Comparison of ENCODE assay signal across 9 cellular contexts in the genomic region with DNA sequence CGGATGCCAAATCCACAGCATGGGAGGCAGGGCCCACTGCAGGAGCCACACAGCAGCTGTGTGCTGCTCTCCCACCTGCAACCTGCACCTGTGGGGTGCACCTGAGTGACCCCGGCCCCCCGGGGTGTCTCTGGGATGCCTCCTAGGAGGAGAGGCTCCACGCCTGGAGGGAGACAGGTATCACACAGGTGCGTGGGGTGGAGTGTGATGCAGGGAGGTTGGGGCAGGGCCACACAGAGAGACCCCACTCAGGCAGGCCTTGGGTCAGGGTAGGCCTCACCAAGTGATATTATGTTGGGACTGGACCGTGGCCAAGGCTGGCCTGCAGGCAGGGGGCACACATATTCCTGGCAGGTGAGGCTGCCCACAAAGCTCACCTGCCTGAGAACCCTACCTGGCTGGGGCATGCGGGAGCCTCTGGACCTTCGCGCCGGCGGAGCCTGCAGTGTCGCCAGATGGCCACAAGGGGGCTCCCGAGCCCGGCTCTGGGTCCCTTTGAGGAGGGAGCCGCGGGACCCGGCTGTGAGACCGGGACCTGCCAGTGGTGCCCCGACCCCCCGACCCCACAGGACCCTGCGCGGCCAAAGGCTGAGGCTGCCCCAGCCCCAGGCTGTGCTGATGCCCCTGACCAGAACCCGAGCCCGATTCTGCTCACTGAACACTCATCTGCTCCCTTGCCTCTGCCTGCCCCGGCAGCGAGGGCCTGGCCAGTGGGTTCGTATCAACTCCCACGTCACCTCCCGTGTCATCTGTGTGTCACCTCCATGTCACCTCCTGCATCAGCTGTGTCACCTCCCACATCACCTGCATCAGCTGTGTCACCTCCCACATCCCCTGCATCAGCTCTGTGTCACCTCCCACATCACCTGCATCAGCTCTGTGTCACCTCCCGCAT. TPM values are rescaled to one million over a fixed set of nuclear protein-coding genes. Genes with fewer than 3 reads are reported as not detected.
A peak's percentile ranks its signal among the peaks of the same experiment; 100 is the strongest.
DNase-seq lines count a peak whose midpoint lies in the region; ATAC-seq, FAIRE-seq and TF ChIP-seq lines count a peak whose summit lies in the region.
"Had no signal": no experiment of that assay in that cellular context is flagged by ENCODE, and none has a peak within 500 bp of the region (broad histone marks: within the 10 kb centered on the region; RNA-seq: fewer than 3 reads in every experiment).

No MANE protein-coding gene starts in this region.

- H3K9me3 ChIP-seq in H1 (ENCODE audit: insufficient read depth in 2 of 2, low read depth in 1 of 2, low read length in 1 of 2) = peaks cover 18 to 84% of the 10 kb centered on the region in 2 experiments; a peak in 3 of 4 replicates

- no peak overlapping the region for H2BK12ac ChIP-seq in H1 (ENCODE audit: low read depth, low read length)

- H2BK120ac ChIP-seq in H1 (replicated peaks; ENCODE audit: low read depth, low read length) = no peak overlapping the region

- peaks cover 0 to 4% (median under 1%) of the 10 kb centered on the region in 9 donors for H3K9me3 Mint-ChIP-seq in naive thymus-derived CD8-positive, alpha-beta T cell

- no peak overlapping the region for H2BK20ac ChIP-seq in H1 (ENCODE audit: low read length)

- H3K4me1 ChIP-seq in H1 (replicated peaks in 1 of 4; ENCODE audit: control insufficient read depth in 3 of 4, insufficient read depth in 4 of 4, low read length in 3 of 4) = no peaks in the 10 kb centered on the region

- H3K9ac ChIP-seq in H1 (replicated peaks in 1 of 4; ENCODE audit: extremely low read depth in 1 of 4, low read depth in 3 of 4, low read length in 3 of 4) = no peak overlapping the region

- no peak overlapping the region for H3K56ac ChIP-seq in H1 (replicated peaks; ENCODE audit: insufficient read length, low read depth, low read length)

- CTCF ChIA-PET in H1 (lab: Charles Lee; ENCODE audit: partially characterized antibody) = interaction anchor here (0.7 to 2.9 kb wide), 7 partner anchors 9 to 463 kb away, joined by 3 to 21 read pairs (median 4); no protein-coding TSS in a partner anchor

- no peak overlapping the region for H2BK15ac ChIP-seq in H1 (ENCODE audit: low read length)

- peaks cover 0 to 4% (median 0%) of the 10 kb centered on the region in 3 donors for H3K36me3 Mint-ChIP-seq in naive thymus-derived CD8-positive, alpha-beta T cell

- H3K79me1 ChIP-seq in H1 (ENCODE audit: low read depth, low read length) = no peaks in the 10 kb centered on the region

- H3K4ac ChIP-seq in H1 (replicated peaks; ENCODE audit: insufficient read length, low read depth, low read length) = no peak overlapping the region

- H3K4me2 ChIP-seq in H1 (ENCODE audit: insufficient read depth in 1 of 2, low read depth in 2 of 2, low read length in 2 of 2) = no peak overlapping the region

- no peak for TF ChIP-seq EP300 in H1 (IDR thresholded peaks at IDR 0.05; ENCODE audit: borderline replicate concordance in 1 of 2, low read depth in 2 of 2, low read length in 2 of 2)

- H2AK5ac ChIP-seq in H1 (ENCODE audit: low read depth, low read length) = no peak overlapping the region

- peak; percentile 93 for TF ChIP-seq CTCF in GM10266 (IDR thresholded peaks at IDR 0.05; ENCODE audit: control insufficient read depth, insufficient read depth, low read depth, missing control alignments)
- peak; percentile 78 for TF ChIP-seq CTCF in NB4 (IDR thresholded peaks at IDR 0.05; ENCODE audit: low read depth, low read length)
- peak in 2 of 3 experiments; percentile 69 to 82; a peak in 3 of 4 replicates for TF ChIP-seq CTCF in H1 (IDR thresholded peaks at IDR 0.05; ENCODE audit: control extremely low read depth in 1 of 3, insufficient read depth in 1 of 3, low read depth in 1 of 3, low read length in 3 of 3)

- H3K36me3 ChIP-seq in H1 (ENCODE audit: control insufficient read depth in 2 of 4, insufficient read depth in 4 of 4, low read length in 3 of 4) = no peaks in the 10 kb centered on the region

- no peak overlapping the region for H4K91ac ChIP-seq in H1 (replicated peaks; ENCODE audit: insufficient read length, low read length)

- DNase-seq in GM10266 (ENCODE audit: extremely low spot score) (peak; percentile 88), NB4 (ENCODE audit: low read depth) (peak; percentile 40), H1 (ENCODE audit: low read depth in 1 of 2, low spot score in 2 of 2) (peak in 1 of 2 experiments; percentile 86), superior temporal gyrus (ENCODE audit: extremely low spot score) (peak; percentile 45)
- DNase-seq in activated CD8-positive, alpha-beta memory T cell treated with anti-CD3 and anti-CD28 coated beads for 1 hour (ENCODE audit: extremely low read depth in 1 of 2, low read depth in 1 of 2) = peak; percentile 23 to 64
- DNase-seq in naive thymus-derived CD8-positive, alpha-beta T cell = peak; percentile 47 to 81 (median 68)

- POLR2A ChIA-PET in H1 (lab: Charles Lee; ENCODE audit: partially characterized antibody) = no interaction called here
- POLR2A ChIA-PET in naive thymus-derived CD8-positive, alpha-beta T cell (lab: Charles Lee) = interaction anchor here (1.0 kb wide), 1 partner anchor 9 kb away, joined by 3 read pairs; no protein-coding TSS in a partner anchor

- H2AFZ ChIP-seq in H1 (ENCODE audit: low read length) = no peak overlapping the region

- no peak overlapping the region for H3K27ac ChIP-seq in H1 (ENCODE audit: low read depth, low read length)

- no peak overlapping the region for H3K18ac ChIP-seq in H1 (ENCODE audit: extremely low read depth, low read length)

- no peaks in the 10 kb centered on the region for H4K20me1 ChIP-seq in H1 (replicated peaks in 1 of 2; ENCODE audit: control insufficient read depth in 1 of 2, insufficient read depth in 2 of 2, low read length in 2 of 2)

- no peak overlapping the region for H3K23ac ChIP-seq in H1 (ENCODE audit: insufficient read length)

- no peaks in the 10 kb centered on the region for H3K79me2 ChIP-seq in H1 (ENCODE audit: control insufficient read depth in 1 of 2, insufficient read depth in 2 of 2, low read length in 2 of 2)

- TF ChIP-seq POLR2A in NB4 (IDR thresholded peaks at IDR 0.05; ENCODE audit: extremely low read depth, insufficient read length) = no peak
- TF ChIP-seq POLR2A in H1 (IDR thresholded peaks at IDR 0.05; ENCODE audit: control extremely low read depth in 1 of 2, low read depth in 2 of 2, low read length in 2 of 2) = no peak

- H3K27me3 Mint-ChIP-seq in naive thymus-derived CD8-positive, alpha-beta T cell = peaks cover 5 to 26% (median 10%) of the 10 kb centered on the region in 5 donors

- H2BK5ac ChIP-seq in H1 (ENCODE audit: low read depth, low read length) = no peak overlapping the region

- peak overlapping the region in 3 of 10 donors; percentile 56 to 71 (median 59) for H3K27ac Mint-ChIP-seq in naive thymus-derived CD8-positive, alpha-beta T cell

- H4K5ac ChIP-seq in H1 (ENCODE audit: insufficient read length, low read depth, low read length) = no peak overlapping the region

- peak; percentile 83 to 97 for ATAC-seq in naive thymus-derived CD8-positive, alpha-beta T cell
- no peak for ATAC-seq in HG03095 (IDR thresholded peaks at IDR 0.05; ENCODE audit: unreplicated experiment)
- ATAC-seq in GM19023 (IDR thresholded peaks at IDR 0.05; ENCODE audit: unreplicated experiment) = no peak

- no peak overlapping the region for H3K4me3 ChIP-seq in NB4 (ENCODE audit: low read depth, low read length)
- H3K4me3 ChIP-seq in H1 (ENCODE audit: extremely low read depth in 1 of 4, insufficient read depth in 2 of 4, low read depth in 3 of 4, low read length in 4 of 4) = no peak overlapping the region

- no peak overlapping the region for H4K8ac ChIP-seq in H1 (ENCODE audit: extremely low read depth, insufficient read depth, low read length)

- no peak for FAIRE-seq in H1 (lab: Jason Lieb, UNC)
- FAIRE-seq: TTC549 had no signal

- H3K27me3 ChIP-seq in H1 (replicated peaks in 1 of 4; ENCODE audit: control insufficient read depth in 3 of 4, extremely low read depth in 1 of 4, insufficient read depth in 3 of 4, low read length in 3 of 4) = no peaks in the 10 kb centered on the region; a peak in 1 of 7 replicates

- peaks cover 0 to 6% (median 4%) of the 10 kb centered on the region in 4 donors for H3K4me1 Mint-ChIP-seq in naive thymus-derived CD8-positive, alpha-beta T cell

- TF ChIP-seq RAD21 in H1 (IDR thresholded peaks at IDR 0.05 in 1 of 2, conservative IDR thresholded peaks at IDR 0.05 in 1 of 2; ENCODE audit: low read depth in 2 of 2, low read length in 2 of 2) = peak; percentile 64 to 79

- WGBS in H1 (ENCODE audit: extremely low coverage in 1 of 2, insufficient coverage in 1 of 2, insufficient read length in 1 of 2, insufficient replicate concordance in 2 of 2, low coverage in 1 of 2, low lambda C conversion rate in 2 of 2, missing lambda C conversion rate in 1 of 2), 2 experiments = 64% methylated on average over 16 of the region's 30 CpGs; no CpG with 5 or more reads in 1 of the 2 experiments

- H3K23me2 ChIP-seq in H1 (ENCODE audit: low read depth, low read length) = no peaks in the 10 kb centered on the region

- H3K4me3 Mint-ChIP-seq in naive thymus-derived CD8-positive, alpha-beta T cell = peak overlapping the region in 2 of 10 donors; percentile 34 to 51

- no peak overlapping the region for H3K14ac ChIP-seq in H1 (ENCODE audit: insufficient read length)

RNA-seq across cellular contexts. Expression of gene TMEM121, which starts 11.4 kb away (rescaled TPM):
- not detected in 2 replicates for total RNA-seq in H1 (2021; fragmentation: NEBNext Ultra II Directional; extraction: Animal tissue kit (Norgen Biotek cat#: 25700))
- polyA plus RNA-seq in H1 (2011; rRNA removed) = 1.9 and 2.4 TPM in 2 replicates
- 1.8 TPM for polyA plus RNA-seq in H1 (2011; cell fraction: cytosol; rRNA removed)
- polyA plus RNA-seq in H1 (2011; cell fraction: nucleus; rRNA removed) = 1.7 TPM
- polyA plus RNA-seq in H1 (2012, experiment 1 of 2) = 0.48 to 0.85 TPM (median 0.71 TPM) in 4 replicates
- polyA plus RNA-seq in H1 (2012, experiment 2 of 2) = 0.55 TPM
- 0.85 TPM for polyA plus RNA-seq in H1 (2013, experiment 1 of 2)
- 0.77 TPM for polyA plus RNA-seq in H1 (2013, experiment 2 of 2)
- polyA minus RNA-seq in H1 (2011; rRNA and poly(A)+ RNA removed) = 0.16 and 0.59 TPM in 2 replicates
- polyA minus RNA-seq in H1 (2011; cell fraction: cytosol; rRNA and poly(A)+ RNA removed) = 1.8 TPM
- polyA minus RNA-seq in H1 (2011; cell fraction: nucleus; rRNA and poly(A)+ RNA removed) = 1.8 TPM
- 1 to 10 TPM; 5.5 to 6.6 TPM for total RNA-seq in naive thymus-derived CD8-positive, alpha-beta T cell
- 1 to 10 TPM; 1.6 to 4.4 (median 4.3) TPM for polyA plus RNA-seq in naive thymus-derived CD8-positive, alpha-beta T cell

RNA-seq across cellular contexts. Expression of gene TEDC1, which starts 46.8 kb away (rescaled TPM):
- 5.6 and 6.4 TPM in 2 replicates for total RNA-seq in H1 (2021; fragmentation: NEBNext Ultra II Directional; extraction: Animal tissue kit (Norgen Biotek cat#: 25700))
- 14.8 and 22.8 TPM in 2 replicates for polyA plus RNA-seq in H1 (2011; rRNA removed)
- polyA plus RNA-seq in H1 (2011; cell fraction: cytosol; rRNA removed) = 21.7 TPM
- 43.3 TPM for polyA plus RNA-seq in H1 (2011; cell fraction: nucleus; rRNA removed)
- 5.9 to 19.5 TPM (median 16.0 TPM) in 4 replicates for polyA plus RNA-seq in H1 (2012, experiment 1 of 2)
- 10.3 TPM for polyA plus RNA-seq in H1 (2012, experiment 2 of 2)
- polyA plus RNA-seq in H1 (2013, experiment 1 of 2) = 5.8 TPM
- polyA plus RNA-seq in H1 (2013, experiment 2 of 2) = 6.2 TPM
- polyA minus RNA-seq in H1 (2011; rRNA and poly(A)+ RNA removed) = 4.2 and 8.8 TPM in 2 replicates
- 9.1 TPM for polyA minus RNA-seq in H1 (2011; cell fraction: cytosol; rRNA and poly(A)+ RNA removed)
- 18.9 TPM for polyA minus RNA-seq in H1 (2011; cell fraction: nucleus; rRNA and poly(A)+ RNA removed)
- 10 to 100 TPM; 22.2 to 25.0 TPM for total RNA-seq in naive thymus-derived CD8-positive, alpha-beta T cell
- 10 to 100 TPM in 1 of 3 donors, 1 to 10 TPM in 2; 7.2 to 10.1 (median 7.6) TPM for polyA plus RNA-seq in naive thymus-derived CD8-positive, alpha-beta T cell

RNA-seq across cellular contexts. Expression of gene CRIP1, which starts 51.1 kb away (rescaled TPM):
- total RNA-seq in H1 (2021; fragmentation: NEBNext Ultra II Directional; extraction: Animal tissue kit (Norgen Biotek cat#: 25700)) = 1.2 and 2.4 TPM in 2 replicates
- polyA plus RNA-seq in H1 (2011; rRNA removed) = 2.2 and 5.3 TPM in 2 replicates
- polyA plus RNA-seq in H1 (2011; cell fraction: cytosol; rRNA removed) = 3.1 TPM
- polyA plus RNA-seq in H1 (2011; cell fraction: nucleus; rRNA removed) = 5.1 TPM
- 4.4 to 8.5 TPM (median 6.3 TPM) in 4 replicates for polyA plus RNA-seq in H1 (2012, experiment 1 of 2)
- polyA plus RNA-seq in H1 (2012, experiment 2 of 2) = 8.2 TPM
- 7.6 TPM for polyA plus RNA-seq in H1 (2013, experiment 1 of 2)
- polyA plus RNA-seq in H1 (2013, experiment 2 of 2) = 8.4 TPM
- polyA minus RNA-seq in H1 (2011; rRNA and poly(A)+ RNA removed) = 0.63 TPM in 1 of 2 replicates, not detected in the other
- polyA minus RNA-seq in H1 (2011; cell fraction: cytosol; rRNA and poly(A)+ RNA removed) = 6.4 TPM
- 5.2 TPM for polyA minus RNA-seq in H1 (2011; cell fraction: nucleus; rRNA and poly(A)+ RNA removed)
- total RNA-seq in naive thymus-derived CD8-positive, alpha-beta T cell = 10 to 100 TPM; 96.5 to 98.1 TPM
- 100 to 1,000 TPM; 342 to 784 (median 530) TPM for polyA plus RNA-seq in naive thymus-derived CD8-positive, alpha-beta T cell

Comparison
In these comparisons a context has a peak if more than half of its experiments do, and no peak if none do; other contexts are left out.
1. ATAC-seq: peak in naive thymus-derived CD8-positive, alpha-beta T cell (2 of 2); none in HG03095 (single experiment) and GM19023 (single experiment).
2. RNA of gene CRIP1, which starts 51.1 kb away (total RNA-seq): 96.5 to 98.1 TPM in naive thymus-derived CD8-positive, alpha-beta T cell; 1.2 to 2.4 TPM in H1; every median in the first group is over 10 times any median in the second.
3. Peak in every context shown above with its lines, with median percentiles within 50 percentile points of each other: CTCF ChIP-seq.